Comparison of ENCODE assay signal across 19 cellular contexts in the genomic region with DNA sequence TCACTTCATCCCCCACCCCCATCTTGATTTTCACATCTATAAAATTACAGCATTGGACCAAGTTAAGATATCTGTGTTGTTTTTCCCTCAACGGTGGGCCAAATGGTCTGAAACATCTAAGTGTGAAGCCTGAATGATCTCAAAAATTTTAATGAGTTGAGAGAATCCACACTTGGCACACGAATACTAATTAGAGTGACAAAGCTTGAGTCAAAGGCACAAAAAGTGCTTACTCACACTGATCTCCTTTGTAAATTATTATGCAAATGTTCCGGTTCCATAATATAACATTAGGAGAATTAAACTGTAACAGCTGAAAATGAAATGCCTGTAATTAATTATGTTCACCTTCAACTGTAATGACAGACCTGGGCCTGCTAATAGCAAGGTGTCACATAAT. TPM values are rescaled to one million over a fixed set of nuclear protein-coding genes. Genes with fewer than 3 reads are reported as not detected.
"Had no signal": no experiment of that assay in that cellular context is flagged by ENCODE, and none has a peak within 500 bp of the region (broad histone marks: within the 10 kb centered on the region; RNA-seq: fewer than 3 reads in every experiment).

No MANE protein-coding gene starts in this region.

- FAIRE-seq: colon, frontal cortex had no signal

- H3K4me1 Mint-ChIP-seq: activated CD4-positive, alpha-beta T cell treated with anti-CD3 and anti-CD28 coated beads for 36 hours; naive thymus-derived CD8-positive, alpha-beta T cell had no signal

- H3K4me2 ChIP-seq: smooth muscle cell had no signal

- H3K27ac Mint-ChIP-seq: activated CD4-positive, alpha-beta T cell treated with anti-CD3 and anti-CD28 coated beads for 36 hours; activated naive CD8-positive, alpha-beta T cell; naive thymus-derived CD8-positive, alpha-beta T cell had no signal

- H3K9me3 ChIP-seq: thoracic aorta, upper lobe of left lung had no signal

- H3K36me3 Mint-ChIP-seq: activated naive CD8-positive, alpha-beta T cell; naive thymus-derived CD8-positive, alpha-beta T cell had no signal

- H3K27me3 ChIP-seq: dorsolateral prefrontal cortex, upper lobe of left lung had no signal

- H3K4me3 Mint-ChIP-seq: activated CD4-positive, alpha-beta T cell treated with anti-CD3 and anti-CD28 coated beads for 36 hours; activated naive CD8-positive, alpha-beta T cell; naive thymus-derived CD8-positive, alpha-beta T cell had no signal

- H3K4me3 ChIP-seq: dorsolateral prefrontal cortex, smooth muscle cell, thoracic aorta, upper lobe of left lung had no signal

- H3K27ac ChIP-seq: dorsolateral prefrontal cortex, thoracic aorta, upper lobe of left lung, WERI-Rb-1 had no signal

- H3K9me3 Mint-ChIP-seq: naive thymus-derived CD8-positive, alpha-beta T cell had no signal

- DNase-seq: activated CD4-positive, alpha-beta T cell treated with anti-CD3 and anti-CD28 coated beads for 36 hours; activated CD4-positive, alpha-beta T cell treated with anti-CD3 and anti-CD28 coated beads, Interleukin-2, amount 50 U/mL, for 48 hours; activated gamma-delta T cell; central memory CD4-positive, alpha-beta T cell; dorsolateral prefrontal cortex; erythroblast; mesenchymal stem cell; naive thymus-derived CD8-positive, alpha-beta T cell; stimulated activated CD4-positive, alpha-beta T cell treated with anti-CD3 and anti-CD28 coated beads, Interleukin-4, amount 100 ng/mL, for 1 hour; SW 1271; T-helper 2 cell; upper lobe of left lung; WERI-Rb-1 had no signal

- H3K36me3 ChIP-seq: thoracic aorta, upper lobe of left lung, WERI-Rb-1 had no signal

- ATAC-seq: activated CD4-positive, alpha-beta T cell treated with anti-CD3 and anti-CD28 coated beads for 36 hours; naive thymus-derived CD8-positive, alpha-beta T cell; sciatic nerve had no signal

RNA-seq across cellular contexts. Expression of gene GPR176, which starts 33.6 kb away (rescaled TPM):
- total RNA-seq: naive thymus-derived CD8-positive, alpha-beta T cell had no signal
- polyA plus RNA-seq: naive thymus-derived CD8-positive, alpha-beta T cell had no signal
